In genomic region chr14:64758711-64759554, GRCh38 we compare ENCODE assay signal across 9 cellular contexts. TPM values are rescaled to one million over a fixed set of nuclear protein-coding genes. Genes with fewer than 3 reads are reported as not detected.
DNase-seq lines count a peak whose midpoint lies in the region; ATAC-seq and FAIRE-seq lines count a peak whose summit lies in the region.
"Had no signal": no experiment of that assay in that cellular context is flagged by ENCODE, and none has a peak within 500 bp of the region (broad histone marks: within the 10 kb centered on the region; RNA-seq: fewer than 3 reads in every experiment).

No MANE protein-coding gene starts in this region.

- H3K4me3 Mint-ChIP-seq in immature natural killer cell: peak overlapping the region in 4 of 5 donors; percentile 42 to 75 (median 69)

- H3K36me3 Mint-ChIP-seq in immature natural killer cell: no peaks in the 10 kb centered on the region

- DNase-seq in NCI-H82 (lab: John Stamatoyannopoulos, UW) (peak; percentile 14), NCI-H82 treated with DMSO at 0.1 percent for 48 hours (lab: John Stamatoyannopoulos, UW; ENCODE audit: unreplicated experiment) (no peak), astrocyte of the hippocampus (ENCODE audit: low read depth, low spot score) (peak; percentile 86), immature natural killer cell (no peak), ureter (ENCODE audit: low spot score) (peak; percentile 77), GM19239 (ENCODE audit: insufficient read length, low spot score) (no peak), cerebellum (ENCODE audit: low spot score) (no peak)
- DNase-seq: midbrain had no signal

- H3K9me3 Mint-ChIP-seq in immature natural killer cell: no peaks in the 10 kb centered on the region

- peak overlapping the region in 5 of 6 donors; percentile 2 to 92 (median 86) for H3K27ac Mint-ChIP-seq in immature natural killer cell

- peaks cover 98 to 99% of the 10 kb centered on the region in 2 donors for H3K4me1 Mint-ChIP-seq in immature natural killer cell

- ATAC-seq in GM18517 (IDR thresholded peaks at IDR 0.05; ENCODE audit: unreplicated experiment): no peak

- no peak for FAIRE-seq in GM19239 (lab: Jason Lieb, UNC)

- H3K27me3 Mint-ChIP-seq in immature natural killer cell (ENCODE audit: low read depth in 3 of 3): peaks cover 4 to 47% (median 32%) of the 10 kb centered on the region in 3 donors

RNA-seq across cellular contexts. Expression of gene PLEKHG3, which starts 54.7 kb away (rescaled TPM):
- 100 to 1,000 TPM in 1 of 3 donors, 10 to 100 TPM in 2; 36.8 to 216 (median 71.4) TPM for polyA plus RNA-seq in immature natural killer cell
- total RNA-seq in ureter: 111 TPM
- total RNA-seq in cerebellum: 5.9 TPM

Comparison
In these comparisons a context has a peak if more than half of its experiments do, and no peak if none do; other contexts are left out.
1. DNase-seq: peak in NCI-H82 (single experiment), astrocyte of the hippocampus (single experiment) and ureter (single experiment); none in NCI-H82 treated with DMSO at 0.1 percent for 48 hours (single experiment), immature natural killer cell (0 of 3), GM19239 (single experiment) and cerebellum (single experiment).
2. RNA of gene PLEKHG3, which starts 54.7 kb away (total RNA-seq): 111 TPM in ureter (single experiment); 5.9 TPM in cerebellum (single experiment); every median in the first group is over 10 times any median in the second.